In the genomic region with DNA sequence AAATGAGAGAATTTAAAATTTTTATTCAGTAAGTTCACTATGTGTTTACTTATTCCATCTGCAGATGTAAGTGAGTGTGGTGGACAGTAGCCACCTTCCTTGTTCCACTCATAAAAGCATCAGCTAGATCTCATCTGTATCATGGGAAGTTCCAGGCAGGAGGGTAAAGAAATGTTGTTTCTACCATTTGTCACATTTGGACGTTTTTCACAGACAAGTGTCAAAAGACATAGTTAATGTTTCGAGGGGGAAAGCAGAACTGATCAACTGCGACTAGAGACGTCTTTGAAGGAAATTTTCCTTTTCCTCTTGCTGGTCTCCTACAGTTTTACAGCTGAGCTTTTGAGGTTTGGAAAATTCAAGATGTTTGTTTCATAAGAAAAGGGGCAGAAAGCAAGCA, we compare ENCODE assay signal across 21 cellular contexts. TPM values are rescaled to one million over a fixed set of nuclear protein-coding genes. Genes with fewer than 3 reads are reported as not detected.
DNase-seq lines count a peak whose midpoint lies in the region; ATAC-seq and TF ChIP-seq lines count a peak whose summit lies in the region.
"Had no signal": no experiment of that assay in that cellular context is flagged by ENCODE, and none has a peak within 500 bp of the region (broad histone marks: within the 10 kb centered on the region; RNA-seq: fewer than 3 reads in every experiment).

No MANE protein-coding gene starts in this region.

- H4K91ac ChIP-seq in IMR-90 (ENCODE audit: insufficient read depth, low read depth, low read length): no peak overlapping the region

- H4K20me1 ChIP-seq in IMR-90 (ENCODE audit: insufficient read depth, low read length): no peaks in the 10 kb centered on the region
- H4K20me1 ChIP-seq in neural cell (ENCODE audit: insufficient read depth): no peaks in the 10 kb centered on the region
- H4K20me1 ChIP-seq: BLaER1 had no signal

- no peaks in the 10 kb centered on the region for H3K79me1 ChIP-seq in IMR-90 (ENCODE audit: low read depth in 1 of 2, low read length in 2 of 2)

- no peaks in the 10 kb centered on the region for H3K79me2 ChIP-seq in neural cell (replicated peaks; ENCODE audit: insufficient read depth, low read length)

- H3K4ac ChIP-seq in IMR-90 (ENCODE audit: low read depth, low read length): no peak overlapping the region

- no peaks in the 10 kb centered on the region for H3K27me3 Mint-ChIP-seq in Caco-2 (ENCODE audit: insufficient read depth, unreplicated experiment)
- H3K27me3 Mint-ChIP-seq: CD4-positive, CD25-positive, alpha-beta regulatory T cell had no signal

- DNase-seq in cardiac muscle cell (ENCODE audit: low read depth in 1 of 2, low spot score in 1 of 2): no peak
- no peak for DNase-seq in left ventricle myocardium superior
- DNase-seq in Caco-2: no peak
- no peak for DNase-seq in IMR-90
- no peak for DNase-seq in cerebellum (ENCODE audit: low spot score)
- no peak for DNase-seq in Peyer's patch
- DNase-seq: 8988T; ACHN; BE2C; Calu3; CD4-positive, alpha-beta memory T cell; CD4-positive, CD25-positive, alpha-beta regulatory T cell; CD8-positive, alpha-beta memory T cell; COR-L47; DMS79 treated with DMSO at 0.1 percent for 48 hours; GF-D8 had no signal

- no peak overlapping the region for H3K4me3 Mint-ChIP-seq in Caco-2 (ENCODE audit: unreplicated experiment)
- H3K4me3 Mint-ChIP-seq: CD14-positive monocyte; CD4-positive, alpha-beta memory T cell; CD4-positive, CD25-positive, alpha-beta regulatory T cell; CD8-positive, alpha-beta memory T cell had no signal

- POLR2A ChIA-PET in Caco-2 (lab: Charles Lee) (no interaction called here), IMR-90 (lab: Charles Lee; ENCODE audit: unreplicated experiment) (no interaction called here)

- no peak overlapping the region for H4K8ac ChIP-seq in IMR-90 (ENCODE audit: low read depth in 2 of 2, low read length in 2 of 2)

- no CpG with 5 or more reads among the region's 4 CpGs for whole genome bisulfite sequencing in IMR-90 (ENCODE audit: extremely low coverage in 2 of 2, insufficient read length in 1 of 2), 2 experiments

- H2AK9ac ChIP-seq in IMR-90 (replicated peaks; ENCODE audit: low read depth, low read length, poor library complexity): no peak overlapping the region

- no peak overlapping the region for H2BK15ac ChIP-seq in IMR-90 (ENCODE audit: low read depth, low read length)

- no peak overlapping the region for H3K23ac ChIP-seq in IMR-90 (ENCODE audit: low read depth, low read length)

- TF ChIP-seq POLR2A in IMR-90 (IDR thresholded peaks at IDR 0.05; ENCODE audit: low read depth, low read length) (no peak), Peyer's patch (IDR thresholded peaks at IDR 0.05) (no peak)

- no peak overlapping the region for H3K18ac ChIP-seq in IMR-90 (ENCODE audit: low read depth, low read length)

- H3K9ac ChIP-seq in IMR-90 (ENCODE audit: low read depth, low read length) (no peak overlapping the region), neural cell (ENCODE audit: low read length) (no peak overlapping the region)
- H3K9ac ChIP-seq: BLaER1 had no signal

- peak overlapping the region; percentile 61 for H3K27ac ChIP-seq in cardiac muscle cell
- H3K27ac ChIP-seq in IMR-90 (ENCODE audit: insufficient read depth, low read length): no peak overlapping the region
- H3K27ac ChIP-seq in neural cell (ENCODE audit: low read length): no peak overlapping the region
- H3K27ac ChIP-seq in Peyer's patch: no peak overlapping the region
- H3K27ac ChIP-seq: BLaER1 had no signal

- BruUV-seq in Caco-2 (replicated peaks; lab: Mats Ljungman, UMichigan) (TSS peak; percentile 9), IMR-90 (replicated peaks; lab: Mats Ljungman, UMichigan) (TSS peak; percentile 70)

- in situ Hi-C loops in IMR-90 (cut with MboI; ENCODE audit: low sequenced_read_pairs): no loop called here

- H3K9me3 ChIP-seq in cardiac muscle cell (ENCODE audit: low read depth) (no peaks in the 10 kb centered on the region), Caco-2 (peaks cover 8% of the 10 kb centered on the region; the same call in 1 of the 2 replicates), IMR-90 (ENCODE audit: control insufficient read depth, insufficient read depth, low read length) (no peaks in the 10 kb centered on the region), neural cell (ENCODE audit: low read length) (no peaks in the 10 kb centered on the region), Peyer's patch (no peaks in the 10 kb centered on the region)
- H3K9me3 ChIP-seq: BE2C, BLaER1 had no signal

- no peak overlapping the region for H2BK120ac ChIP-seq in IMR-90 (ENCODE audit: low read depth, low read length)

- no peak overlapping the region for H2BK20ac ChIP-seq in IMR-90 (ENCODE audit: low read depth, low read length)

- no peak overlapping the region for H2AK5ac ChIP-seq in IMR-90 (ENCODE audit: low read depth, low read length)

- no peaks in the 10 kb centered on the region for H3K27me3 ChIP-seq in cardiac muscle cell
- H3K27me3 ChIP-seq in Caco-2 (replicated peaks; ENCODE audit: control insufficient read depth, insufficient read depth, low read length): no peaks in the 10 kb centered on the region
- H3K27me3 ChIP-seq in IMR-90 (ENCODE audit: control insufficient read depth, insufficient read depth, low read length): no peaks in the 10 kb centered on the region
- H3K27me3 ChIP-seq in neural cell (ENCODE audit: insufficient read depth, low read depth, low read length): no peaks in the 10 kb centered on the region
- no peaks in the 10 kb centered on the region for H3K27me3 ChIP-seq in Peyer's patch
- H3K27me3 ChIP-seq: BE2C, BLaER1 had no signal

- no peaks in the 10 kb centered on the region for H3K9me2 ChIP-seq in neural cell (ENCODE audit: insufficient read depth, low read length)

- dilution Hi-C loops in IMR-90 (cut with HindIII; ENCODE audit: low sequenced_read_pairs, unreplicated experiment): no loop called here

- H3K4me1 ChIP-seq in cardiac muscle cell (ENCODE audit: low read depth) (peaks cover 22% of the 10 kb centered on the region), Caco-2 (no peaks in the 10 kb centered on the region), IMR-90 (ENCODE audit: control insufficient read depth, insufficient read depth, low read length) (no peaks in the 10 kb centered on the region), Peyer's patch (no peaks in the 10 kb centered on the region)
- H3K4me1 ChIP-seq: BE2C had no signal

- H2AFZ ChIP-seq in IMR-90 (replicated peaks; ENCODE audit: low read length, poor library complexity): no peak overlapping the region
- no peak overlapping the region for H2AFZ ChIP-seq in neural cell (ENCODE audit: low read depth, low read length)

- TF ChIP-seq CTCF in cardiac muscle cell (IDR thresholded peaks at IDR 0.05; ENCODE audit: low read depth, low read length): no peak
- no peak for TF ChIP-seq CTCF in Caco-2 (IDR thresholded peaks at IDR 0.05; ENCODE audit: insufficient read depth in 1 of 2, low read depth in 1 of 2, low read length in 1 of 2, severe bottlenecking in 1 of 2, unreplicated experiment in 1 of 2)
- TF ChIP-seq CTCF in IMR-90 (conservative IDR thresholded peaks at IDR 0.05; ENCODE audit: low read depth, low read length): no peak
- no peak for TF ChIP-seq CTCF in neural cell (IDR thresholded peaks at IDR 0.05; ENCODE audit: poor library complexity, severe bottlenecking)
- no peak for TF ChIP-seq CTCF in Peyer's patch (IDR thresholded peaks at IDR 0.05)

- peak; percentile 77 for TF ChIP-seq EP300 in neural cell (conservative IDR thresholded peaks at IDR 0.05; ENCODE audit: poor library complexity, severe bottlenecking)

- CTCF ChIA-PET in Caco-2 (lab: Charles Lee): no interaction called here
- CTCF ChIA-PET in IMR-90 (lab: Yijun Ruan, JAX): interaction anchor here (0.6 kb wide), 1 partner anchor 9 kb away, joined by 3 read pairs; no protein-coding TSS in a partner anchor

- H3K4me1 Mint-ChIP-seq in Caco-2 (ENCODE audit: low read depth, unreplicated experiment): no peaks in the 10 kb centered on the region
- H3K4me1 Mint-ChIP-seq: CD14-positive monocyte; CD4-positive, alpha-beta memory T cell; CD4-positive, CD25-positive, alpha-beta regulatory T cell; CD8-positive, alpha-beta memory T cell had no signal

- H3K36me3 ChIP-seq in cardiac muscle cell (no peaks in the 10 kb centered on the region), Caco-2 (ENCODE audit: control insufficient read depth, insufficient read depth, low read length) (peaks cover 3% of the 10 kb centered on the region; the same call in 1 of the 2 replicates), IMR-90 (ENCODE audit: control insufficient read depth, insufficient read depth, low read length) (no peaks in the 10 kb centered on the region), neural cell (ENCODE audit: insufficient read depth, low read length) (no peaks in the 10 kb centered on the region), Peyer's patch (peaks cover 0 to 6% (median 0%) of the 10 kb centered on the region in 3 donors)
- H3K36me3 ChIP-seq: BE2C, BLaER1 had no signal

- H3K9me1 ChIP-seq in IMR-90 (ENCODE audit: insufficient read depth, low read length): no peaks in the 10 kb centered on the region

- peaks cover 5% of the 10 kb centered on the region for H3K36me3 Mint-ChIP-seq in Caco-2 (ENCODE audit: insufficient read depth, unreplicated experiment)
- H3K36me3 Mint-ChIP-seq: CD14-positive monocyte; CD4-positive, alpha-beta memory T cell; CD4-positive, CD25-positive, alpha-beta regulatory T cell; CD8-positive, alpha-beta memory T cell had no signal

- ATAC-seq in left ventricle myocardium superior: no peak
- no peak for ATAC-seq in IMR-90 (ENCODE audit: low read depth)
- ATAC-seq in GM19351 (IDR thresholded peaks at IDR 0.05; ENCODE audit: unreplicated experiment): no peak

- no peak overlapping the region for H3K56ac ChIP-seq in IMR-90 (ENCODE audit: extremely low read depth, insufficient read depth, low read length)

- TF ChIP-seq RAD21 in IMR-90 (IDR thresholded peaks at IDR 0.05; ENCODE audit: low read length): no peak
- no peak for TF ChIP-seq RAD21 in neural cell (conservative IDR thresholded peaks at IDR 0.05)

- no peak overlapping the region for H3K14ac ChIP-seq in IMR-90 (replicated peaks; ENCODE audit: low read depth, low read length)

- H4K5ac ChIP-seq in IMR-90 (ENCODE audit: low read depth, low read length): no peak overlapping the region

- no peaks in the 10 kb centered on the region for H3F3A ChIP-seq in neural cell (ENCODE audit: insufficient read depth, low read length, poor library complexity, severe bottlenecking)

- no peak overlapping the region for H2BK5ac ChIP-seq in IMR-90 (ENCODE audit: low read depth, low read length, poor library complexity, severe bottlenecking)

- H3K27ac Mint-ChIP-seq in Caco-2 (ENCODE audit: unreplicated experiment): no peak overlapping the region
- H3K27ac Mint-ChIP-seq: CD14-positive monocyte; CD4-positive, alpha-beta memory T cell; CD4-positive, CD25-positive, alpha-beta regulatory T cell; CD8-positive, alpha-beta memory T cell had no signal

- no peak overlapping the region for H3K4me2 ChIP-seq in IMR-90 (ENCODE audit: low read depth, low read length)
- H3K4me2 ChIP-seq in neural cell (ENCODE audit: low read length): no peak overlapping the region
- H3K4me2 ChIP-seq: BLaER1 had no signal

- intact Hi-C loops in left ventricle myocardium superior (cut with micrococcal nuclease): no loop called here
- intact Hi-C loops in Caco-2 (cut with micrococcal nuclease; ENCODE audit: unreplicated experiment): no loop called here
- intact Hi-C loops in IMR-90 (cut with micrococcal nuclease): no loop called here

- H3K9me3 Mint-ChIP-seq in Caco-2 (ENCODE audit: unreplicated experiment): peaks cover 20% of the 10 kb centered on the region
- H3K9me3 Mint-ChIP-seq: CD4-positive, CD25-positive, alpha-beta regulatory T cell had no signal

- H3K4me3 ChIP-seq in cardiac muscle cell (no peak overlapping the region), Caco-2 (ENCODE audit: low read depth, low read length) (no peak overlapping the region), IMR-90 (ENCODE audit: insufficient read depth, low read depth, low read length) (no peak overlapping the region), neural cell (ENCODE audit: low read length) (no peak overlapping the region), Peyer's patch (no peak overlapping the region)
- H3K4me3 ChIP-seq: BLaER1 had no signal

RNA-seq across cellular contexts. Expression of a gene that starts 55.9 kb away (rescaled TPM):
- 0.07 and 0.21 TPM in 2 replicates for total RNA-seq in cardiac muscle cell
- polyA plus RNA-seq in cardiac muscle cell: 0.59 TPM in 1 of 2 replicates, not detected in the other
- 1.7 TPM for total RNA-seq in left ventricle myocardium superior
- 1.8 and 2.4 TPM in 2 replicates for total RNA-seq in Caco-2 (2022)
- total RNA-seq in IMR-90 (2012; rRNA removed): not detected in 2 replicates
- 0.03 TPM in 1 of 2 replicates, not detected in the other for polyA plus RNA-seq in IMR-90 (2012; rRNA removed)
- polyA plus RNA-seq in IMR-90 (2012; cell fraction: cytosol; rRNA removed): 0.06 TPM in 1 of 2 replicates, not detected in the other
- 0.02 TPM in 1 of 2 replicates, not detected in the other for polyA plus RNA-seq in IMR-90 (2012; cell fraction: nucleus; rRNA removed; ENCODE audit: low replicate concordance)
- polyA plus RNA-seq in neural cell: not detected in 2 replicates
- not detected in 2 replicates for polyA minus RNA-seq in neural cell
- 0.54 TPM for total RNA-seq in cerebellum
- total RNA-seq in Peyer's patch: 1 to 10 TPM in 3 of 4 donors, under 1 TPM in 1; 0.70 to 3.3 (median 1.7) TPM
- total RNA-seq: Calu3 had no signal
- polyA plus RNA-seq: AG04450, CD14-positive monocyte had no signal
